8 cellular contexts compared by ENCODE assay signal in the genomic region with DNA sequence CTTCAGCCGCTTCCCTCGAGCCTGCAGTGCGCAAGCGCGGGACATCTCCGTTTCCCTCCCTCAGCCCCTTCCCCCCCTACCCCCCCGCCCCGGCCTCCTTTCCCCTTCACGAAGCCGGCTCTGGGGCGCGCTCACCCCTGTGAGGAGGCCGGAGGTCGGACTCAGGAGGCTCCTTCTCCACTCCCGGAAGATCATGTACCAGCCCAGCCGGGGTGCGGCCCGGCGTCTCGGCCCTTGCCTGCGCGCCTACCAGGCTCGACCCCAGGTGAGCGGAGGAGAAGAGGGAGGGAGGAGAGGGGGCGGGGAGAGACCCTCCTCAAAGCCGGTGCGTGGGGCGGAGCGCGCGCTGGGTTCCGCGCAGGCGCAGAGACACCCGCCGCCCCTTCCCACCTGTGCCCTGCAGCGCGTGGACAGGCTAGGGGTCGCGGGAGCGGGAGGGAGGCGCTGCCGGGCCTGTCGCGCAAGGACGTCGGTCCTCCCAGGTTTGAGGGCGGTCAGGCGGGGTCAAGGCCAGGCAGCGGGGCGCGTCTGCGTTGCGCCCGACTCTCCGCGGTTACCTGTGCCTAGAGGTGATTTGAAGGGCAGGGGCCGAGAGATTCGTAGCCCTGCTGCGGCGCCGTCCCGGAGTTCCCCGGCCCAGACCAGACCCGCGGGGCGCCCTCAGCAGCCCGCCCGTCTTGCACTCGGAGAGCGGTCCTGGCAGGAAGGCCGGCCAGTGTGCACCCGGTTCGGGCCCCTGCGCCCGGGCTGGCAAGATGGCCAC. TPM values are rescaled to one million over a fixed set of nuclear protein-coding genes. Genes with fewer than 3 reads are reported as not detected.
DNase-seq lines count a peak whose midpoint lies in the region; ATAC-seq, FAIRE-seq and TF ChIP-seq lines count a peak whose summit lies in the region.

A gene with protein sequence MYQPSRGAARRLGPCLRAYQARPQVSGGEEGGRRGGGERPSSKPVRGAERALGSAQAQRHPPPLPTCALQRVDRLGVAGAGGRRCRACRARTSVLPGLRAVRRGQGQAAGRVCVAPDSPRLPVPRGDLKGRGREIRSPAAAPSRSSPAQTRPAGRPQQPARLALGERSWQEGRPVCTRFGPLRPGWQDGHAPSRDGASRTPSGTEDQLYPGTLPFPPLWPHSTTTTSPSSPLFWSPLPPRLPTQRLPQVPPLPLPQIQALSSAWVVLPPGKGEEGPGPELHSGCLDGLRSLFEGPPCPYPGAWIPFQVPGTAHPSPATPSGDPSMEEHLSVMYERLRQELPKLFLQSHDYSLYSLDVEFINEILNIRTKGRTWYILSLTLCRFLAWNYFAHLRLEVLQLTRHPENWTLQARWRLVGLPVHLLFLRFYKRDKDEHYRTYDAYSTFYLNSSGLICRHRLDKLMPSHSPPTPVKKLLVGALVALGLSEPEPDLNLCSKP (plus strand): TSS at position 95 of the 763 bp plus-strand sequence. CDS start 99 bp downstream, at position 194.

- TF ChIP-seq RAD21 in HepG2 (CRISPR knock-in tag; IDR thresholded peaks at IDR 0.05): peak; percentile 59

- peak within 1 kb of the TSS; percentile 87 for H3K4me3 ChIP-seq in BE2C (ENCODE audit: low read depth, low read length)
- peak within 1 kb of the TSS; percentile 67 to 98 (median 94) for H3K4me3 ChIP-seq in HepG2 (replicated peaks in 1 of 3; ENCODE audit: insufficient read depth in 1 of 3, low read depth in 2 of 3, low read length in 3 of 3)

- peak within 1 kb of the TSS; percentile 88 for H3K27ac ChIP-seq in HepG2 (ENCODE audit: extremely low read length, insufficient read depth, low read length)

- CTCF ChIA-PET in HepG2 (lab: Yijun Ruan, JAX; ENCODE audit: low intra/inter-chr PET ratio, low total read pairs): no interaction called here

- no peaks in the 10 kb centered on the region; the same call in 1 of the 2 replicates for H3K4me1 ChIP-seq in BE2C
- H3K4me1 ChIP-seq in HepG2 (ENCODE audit: insufficient read depth, low read length): peaks cover 36% of the 10 kb centered on the region

- intact Hi-C loops in HepG2 (cut with micrococcal nuclease; ENCODE audit: unreplicated experiment): loop anchor here (1.0 to 2.0 kb wide), 2 partner anchors 26 to 48 kb away; a partner anchor contains a TSS

- H3K9me3 ChIP-seq in BE2C (no peaks in the 10 kb centered on the region), HepG2 (ENCODE audit: low read length) (no peaks in the 10 kb centered on the region)

- H3K4me2 ChIP-seq in HepG2 (ENCODE audit: low read depth, low read length): peak within 1 kb of the TSS; percentile 79

- peak; percentile 81 for ATAC-seq in GM19324 (IDR thresholded peaks at IDR 0.05; ENCODE audit: low FRiP score, unreplicated experiment)
- peak; percentile 22 for ATAC-seq in HG03469 (IDR thresholded peaks at IDR 0.05; ENCODE audit: unreplicated experiment)
- peak; percentile 86 for ATAC-seq in HepG2

- in situ Hi-C loops in HepG2 (cut with HindIII; ENCODE audit: extremely low pct_ligation_motif_present, low pct_unique_long_range_greater_than_20kb): no loop called here

- peak within 1 kb of the TSS; percentile 88 for H3K9ac ChIP-seq in HepG2 (ENCODE audit: insufficient read depth, low read depth, low read length)

- TF ChIP-seq EP300 in HepG2 (IDR thresholded peaks at IDR 0.05; ENCODE audit: low read depth in 2 of 2, low read length in 2 of 2) (no peak), HepG2 (CRISPR knock-in tag; IDR thresholded peaks at IDR 0.05; ENCODE audit: borderline replicate concordance) (no peak)

- DNase-seq in BE2C (no peak), NCI-H526 treated with DMSO at 0.1 percent for 48 hours (lab: John Stamatoyannopoulos, UW) (peak; percentile 66), dedifferentiated amniotic fluid mesenchymal stem cell (ENCODE audit: extremely low spot score) (peak; percentile 87), HepG2 (ENCODE audit: low spot score) (peak; percentile 91)
- peak; percentile 84 to 86 for DNase-seq in activated CD4-positive, alpha-beta T cell treated with anti-CD3 and anti-CD28 coated beads, Interleukin-2, amount 50 U/mL, for 24 hours (ENCODE audit: low read depth in 1 of 2, low spot score in 1 of 2)
- DNase-seq in stimulated activated CD4-positive, alpha-beta T cell treated with anti-CD3 and anti-CD28 coated beads, Interleukin-4, amount 100 ng/mL, for 24 hours: peak; percentile 79

- TF ChIP-seq CTCF in BE2C (IDR thresholded peaks at IDR 0.05; ENCODE audit: low read depth, low read length) (no peak), HepG2 (CRISPR knock-in tag; IDR thresholded peaks at IDR 0.05) (peak; percentile 55)

- no peaks in the 10 kb centered on the region for H4K20me1 ChIP-seq in HepG2 (ENCODE audit: insufficient read depth, low read length)

- FAIRE-seq in HepG2 (lab: Jason Lieb, UNC): peak; percentile 51

- H3K27me3 ChIP-seq in BE2C (no peaks in the 10 kb centered on the region), HepG2 (ENCODE audit: control insufficient read depth in 1 of 2, insufficient read depth in 2 of 2, low read length in 2 of 2) (no peaks in the 10 kb centered on the region; a peak in 1 of 5 replicates)

- peaks cover 21% of the 10 kb centered on the region for H3K79me2 ChIP-seq in HepG2 (ENCODE audit: insufficient read depth, low read length)

- H3K36me3 ChIP-seq in BE2C: peaks cover 14% of the 10 kb centered on the region
- H3K36me3 ChIP-seq in HepG2 (replicated peaks in 1 of 2; ENCODE audit: control insufficient read depth in 1 of 2, insufficient read depth in 2 of 2, low read length in 2 of 2): peaks cover 10 to 45% of the 10 kb centered on the region in 2 experiments; a peak in 3 of 5 replicates

- POLR2A ChIA-PET in HepG2 (lab: Yijun Ruan, JAX): interaction anchor here (0.6 to 2.6 kb wide), 12 partner anchors 9 to 97 kb away, joined by 3 to 27 read pairs (median 8); a partner anchor contains a TSS

- BruUV-seq in HepG2 (replicated peaks; lab: Mats Ljungman, UMichigan): TSS peak; percentile 73

- H2AFZ ChIP-seq in HepG2 (ENCODE audit: low read length): no peak within 1 kb of the TSS

- TF ChIP-seq POLR2A in HepG2 (IDR thresholded peaks at IDR 0.05; ENCODE audit: insufficient read depth in 1 of 2, low read depth in 2 of 2, low read length in 2 of 2): peak; percentile 77 to 97

- WGBS in HepG2 (ENCODE audit: low lambda C conversion rate): under 1% methylated on average over 20 of the region's 76 CpGs

TF ChIP-seq in HepG2, 621 proteins besides CTCF, POLR2A, EP300 and RAD21 (continues in another document):
- TF ChIP-seq, protein P1, sequence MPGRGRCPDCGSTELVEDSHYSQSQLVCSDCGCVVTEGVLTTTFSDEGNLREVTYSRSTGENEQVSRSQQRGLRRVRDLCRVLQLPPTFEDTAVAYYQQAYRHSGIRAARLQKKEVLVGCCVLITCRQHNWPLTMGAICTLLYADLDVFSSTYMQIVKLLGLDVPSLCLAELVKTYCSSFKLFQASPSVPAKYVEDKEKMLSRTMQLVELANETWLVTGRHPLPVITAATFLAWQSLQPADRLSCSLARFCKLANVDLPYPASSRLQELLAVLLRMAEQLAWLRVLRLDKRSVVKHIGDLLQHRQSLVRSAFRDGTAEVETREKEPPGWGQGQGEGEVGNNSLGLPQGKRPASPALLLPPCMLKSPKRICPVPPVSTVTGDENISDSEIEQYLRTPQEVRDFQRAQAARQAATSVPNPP (CRISPR knock-in tag; IDR thresholded peaks at IDR 0.05): 0 out of 2 replicates have a peak, but pooled peaks have one; percentile 57
- TF ChIP-seq ONECUT2 (CRISPR knock-in tag; IDR thresholded peaks at IDR 0.05): peak; percentile 21; the same call in 1 of the 2 replicates

RNA-seq across cellular contexts. Expression of the gene that starts here (rescaled TPM):
- polyA plus RNA-seq in BE2C (2012; ENCODE audit: insufficient read depth, insufficient read length, low read depth): 30.7 TPM
- total RNA-seq in HepG2 (2016; rRNA removed; fragmentation: Illumina TruSeq; extraction: Trizol): 9.2 and 12.0 TPM in 2 replicates
- total RNA-seq in HepG2 (2016; cell fraction: cytosol; rRNA removed; fragmentation: Illumina TruSeq; extraction: Trizol; ENCODE audit: low read depth): 33.8 and 41.8 TPM in 2 replicates
- total RNA-seq in HepG2 (2016; cell fraction: insoluble cytoplasmic fraction; rRNA removed; fragmentation: Illumina TruSeq; extraction: Trizol): 8.9 and 10.1 TPM in 2 replicates
- total RNA-seq in HepG2 (2016; cell fraction: membrane; rRNA removed; fragmentation: Illumina TruSeq; extraction: Trizol): 12.4 and 18.6 TPM in 2 replicates
- total RNA-seq in HepG2 (2016; cell fraction: nucleus; rRNA removed; fragmentation: Illumina TruSeq; extraction: Trizol): 12.8 and 13.7 TPM in 2 replicates
- polyA plus RNA-seq in HepG2 (2011; rRNA removed): 26.2 and 30.1 TPM in 2 replicates
- 17.0 and 17.6 TPM in 2 replicates for polyA plus RNA-seq in HepG2 (2011; cell fraction: cytosol; rRNA removed)
- 79.6 and 93.9 TPM in 2 replicates for polyA plus RNA-seq in HepG2 (2011; cell fraction: nucleus; rRNA removed)
- 22.0 and 33.4 TPM in 2 replicates for polyA plus RNA-seq in HepG2 (2012)
- 10.0 and 11.2 TPM in 2 replicates for polyA plus RNA-seq in HepG2 (2016; cell fraction: cytosol; fragmentation: Illumina TruSeq; extraction: Trizol; ENCODE audit: low read depth)
- 12.8 and 17.8 TPM in 2 replicates for polyA plus RNA-seq in HepG2 (2016; cell fraction: insoluble cytoplasmic fraction; fragmentation: Illumina TruSeq; extraction: Trizol; ENCODE audit: low read depth)
- polyA plus RNA-seq in HepG2 (2016; cell fraction: membrane; fragmentation: Illumina TruSeq; extraction: Trizol; ENCODE audit: low read depth): 15.4 and 15.6 TPM in 2 replicates
- 42.7 and 49.6 TPM in 2 replicates for polyA plus RNA-seq in HepG2 (2016; cell fraction: nucleus; fragmentation: Illumina TruSeq; extraction: Trizol; ENCODE audit: insufficient read depth, low read depth)
- polyA minus RNA-seq in HepG2 (2011; rRNA and poly(A)+ RNA removed; ENCODE audit: low replicate concordance): 24.3 and 32.9 TPM in 2 replicates
- polyA minus RNA-seq in HepG2 (2011; cell fraction: cytosol; rRNA and poly(A)+ RNA removed): 13.4 and 18.0 TPM in 2 replicates
- polyA minus RNA-seq in HepG2 (2011; cell fraction: nucleus; rRNA and poly(A)+ RNA removed): 13.8 and 16.6 TPM in 2 replicates

Comparison
In these comparisons a context has a peak if more than half of its experiments do, and no peak if none do; other contexts are left out.
1. ATAC-seq: peak in every context shown above with its lines; median percentile 86 in HepG2; 81 in GM19324; 22 in HG03469.